Comparison of ENCODE assay signal across 27 cellular contexts in genomic region chr4:53830511-53830910, GRCh38.
"Had no signal": no experiment of that assay in that cellular context is flagged by ENCODE, and none has a peak within 500 bp of the region (broad histone marks: within the 10 kb centered on the region; RNA-seq: fewer than 3 reads in every experiment).

No MANE protein-coding gene starts in this region.

- H3K4me1 ChIP-seq: esophagus muscularis mucosa, gastrocnemius medialis, heart left ventricle, neural progenitor cell, testis, uterus had no signal

- H3K9me3 ChIP-seq: gastrocnemius medialis, testis, uterus had no signal

- FAIRE-seq: small intestine, TTC549 had no signal

- DNase-seq: activated CD4-positive, alpha-beta T cell treated with anti-CD3 and anti-CD28 coated beads for 1 hour; activated CD4-positive, alpha-beta T cell treated with anti-CD3 and anti-CD28 coated beads, Interleukin-2, amount 50 U/mL, for 1 hour; activated T-cell treated with anti-CD3 and anti-CD28 coated beads, Interleukin-2, amount 50 U/mL, for 24 hours; aorta; brain microvascular endothelial cell; central memory CD4-positive, alpha-beta T cell; effector memory CD4-positive, alpha-beta T cell; gastrocnemius medialis; heart left ventricle; islet precursor cell; left cardiac atrium; mesendoderm; naive thymus-derived CD8-positive, alpha-beta T cell; posterior cingulate gyrus; small intestine; stimulated activated CD4-positive, alpha-beta T cell treated with anti-CD3 and anti-CD28 coated beads, Interleukin-15, amount 100 ng/mL, for 24 hours; stimulated activated CD8-positive, alpha-beta memory T cell treated with anti-CD3 and anti-CD28 coated beads, Interleukin-4, amount 100 ng/mL, for 48 hours; stimulated activated naive B cell treated with anti-CD40 and anti-IgM and Interleukin-4, amounts not matched to agents 10 μg/mL and 1 μg/mL and 100 μg/mL, for 72 hours; testis; trophoblast cell; uterus had no signal

- H3K27ac ChIP-seq: brain microvascular endothelial cell, esophagus muscularis mucosa, gastrocnemius medialis, heart left ventricle, neural progenitor cell, testis, uterus had no signal

- H3K4me3 Mint-ChIP-seq: activated T-cell treated with anti-CD3 and anti-CD28 coated beads, Interleukin-2, amount 50 U/mL, for 24 hours; activated T-helper 17 cell treated with anti-CD3 and anti-CD28 coated beads, Interleukin-2, amount 50 U/mL, for 72 hours; neural progenitor cell; stimulated activated naive B cell treated with anti-CD40 and anti-IgM and Interleukin-4, amounts not matched to agents 10 μg/mL and 1 μg/mL and 100 μg/mL, for 72 hours had no signal

- ATAC-seq: activated naive CD4-positive, alpha-beta T cell treated with anti-CD3 and anti-CD28 coated beads, Interleukin-2, amount 50 U/mL, for 72 hours; activated T-helper 17 cell treated with anti-CD3 and anti-CD28 coated beads, Interleukin-2, amount 50 U/mL, for 72 hours; gastrocnemius medialis; heart left ventricle; left cardiac atrium; naive thymus-derived CD8-positive, alpha-beta T cell; sciatic nerve; stimulated activated naive B cell treated with anti-CD40 and anti-IgM and Interleukin-4, amounts not matched to agents 10 μg/mL and 1 μg/mL and 100 μg/mL, for 72 hours had no signal

- H3K4me1 Mint-ChIP-seq: activated T-helper 17 cell treated with anti-CD3 and anti-CD28 coated beads, Interleukin-2, amount 50 U/mL, for 72 hours; naive thymus-derived CD8-positive, alpha-beta T cell; neural progenitor cell; stimulated activated naive B cell treated with anti-CD40 and anti-IgM and Interleukin-4, amounts not matched to agents 10 μg/mL and 1 μg/mL and 100 μg/mL, for 72 hours had no signal

- H3K27ac Mint-ChIP-seq: activated naive CD4-positive, alpha-beta T cell treated with anti-CD3 and anti-CD28 coated beads, Interleukin-2, amount 50 U/mL, for 72 hours; activated T-cell treated with anti-CD3 and anti-CD28 coated beads, Interleukin-2, amount 50 U/mL, for 24 hours; activated T-helper 17 cell treated with anti-CD3 and anti-CD28 coated beads, Interleukin-2, amount 50 U/mL, for 72 hours; neural progenitor cell; stimulated activated naive B cell treated with anti-CD40 and anti-IgM and Interleukin-4, amounts not matched to agents 10 μg/mL and 1 μg/mL and 100 μg/mL, for 72 hours had no signal

- H3K4me3 ChIP-seq: esophagus muscularis mucosa, gastrocnemius medialis, heart left ventricle, neural progenitor cell, testis, uterus had no signal

- H3K36me3 ChIP-seq: brain microvascular endothelial cell, esophagus muscularis mucosa, gastrocnemius medialis, heart left ventricle, neural progenitor cell, uterus had no signal

- H3K9ac ChIP-seq: neural progenitor cell had no signal

- H3K27me3 ChIP-seq: brain microvascular endothelial cell, esophagus muscularis mucosa, gastrocnemius medialis, neural progenitor cell, testis, uterus had no signal
